Comparison of ENCODE assay signal across 8 cellular contexts in genomic region chr11:75429902-75430691, GRCh38. TPM values are rescaled to one million over a fixed set of nuclear protein-coding genes. Genes with fewer than 3 reads are reported as not detected.
DNase-seq lines count a peak whose midpoint lies in the region; ATAC-seq and TF ChIP-seq lines count a peak whose summit lies in the region.

No MANE protein-coding gene starts in this region.

- H3K27me3 Mint-ChIP-seq in activated naive CD8-positive, alpha-beta T cell = peaks cover 29% of the 10 kb centered on the region

- H3K4me3 ChIP-seq in SJSA1 = peak overlapping the region; percentile 35
- H3K4me3 ChIP-seq in psoas muscle = peak overlapping the region; percentile 51

- TF ChIP-seq CTCF in psoas muscle (IDR thresholded peaks at IDR 0.05) = no peak

- H3K27me3 ChIP-seq in SJSA1 (replicated peaks) (peaks cover 4% of the 10 kb centered on the region), psoas muscle (ENCODE audit: insufficient read depth in 3 of 3, low read length in 2 of 3) (peaks cover 0 to 53% (median 14%) of the 10 kb centered on the region in 3 donors)

- peak overlapping the region; percentile 88 for H3K4me3 Mint-ChIP-seq in activated naive CD8-positive, alpha-beta T cell

- intact Hi-C loops in cardiac septum (cut with DNase I) = no loop called here
- intact Hi-C loops in psoas muscle (cut with DNase I) = no loop called here

- peak; percentile 57 for ATAC-seq in HG03432 (IDR thresholded peaks at IDR 0.05; ENCODE audit: unreplicated experiment)
- peak; percentile 38 to 68 (median 48) for ATAC-seq in psoas muscle
- ATAC-seq in GM21717 (IDR thresholded peaks at IDR 0.05; ENCODE audit: unreplicated experiment) = no peak

- peaks cover 5% of the 10 kb centered on the region for H3K9me3 ChIP-seq in SJSA1 (replicated peaks)
- no peaks in the 10 kb centered on the region for H3K9me3 ChIP-seq in psoas muscle

- WGBS in psoas muscle, 3 donors = 0 to 1% (median 1%) methylated on average over 84 to 133 of the region's 133 CpGs

- no peak overlapping the region for H3K27ac Mint-ChIP-seq in activated naive CD8-positive, alpha-beta T cell

- DNase-seq in D341Med (ENCODE audit: low spot score) (peak; percentile 67), SJSA1 (ENCODE audit: low read depth in 1 of 2, low spot score in 2 of 2) (peak in 1 of 2 experiments; percentile 49), cardiac septum (ENCODE audit: low spot score) (peak; percentile 84), psoas muscle (peak; percentile 74 to 80), H4 (ENCODE audit: low spot score) (no peak)

- H3K4me1 ChIP-seq in SJSA1 (replicated peaks) = peaks cover 13% of the 10 kb centered on the region
- no peaks in the 10 kb centered on the region for H3K4me1 ChIP-seq in psoas muscle

- no peaks in the 10 kb centered on the region for H3K36me3 ChIP-seq in SJSA1
- peaks cover 0 to 1% of the 10 kb centered on the region in 2 donors for H3K36me3 ChIP-seq in psoas muscle (ENCODE audit: insufficient read depth in 1 of 2, low read depth in 1 of 2)

- no peaks in the 10 kb centered on the region for H3K9me3 Mint-ChIP-seq in activated naive CD8-positive, alpha-beta T cell (ENCODE audit: low read depth)

- peaks cover 24% of the 10 kb centered on the region for H3K4me1 Mint-ChIP-seq in activated naive CD8-positive, alpha-beta T cell (ENCODE audit: low read depth)

- H3K36me3 Mint-ChIP-seq in activated naive CD8-positive, alpha-beta T cell = peaks cover 2% of the 10 kb centered on the region

- H3K27ac ChIP-seq in SJSA1 (no peak overlapping the region), psoas muscle (no peak overlapping the region)

RNA-seq across cellular contexts. Expression of gene KLHL35, which starts 2.9 kb away (rescaled TPM):
- total RNA-seq in SJSA1 (2014; rRNA removed; shearing (Covaris generic)) = 0.41 and 0.58 TPM in 2 replicates
- total RNA-seq in cardiac septum (0.75 TPM), psoas muscle (under 1 TPM; 0.34 to 0.64 (median 0.39) TPM)
- 1 to 10 TPM in 2 of 3 donors, under 1 TPM in 1; 0.56 to 4.1 (median 1.2) TPM for polyA plus RNA-seq in psoas muscle
- total RNA-seq in H4 (2014; rRNA removed; shearing (Covaris generic)) = not detected in 2 replicates

RNA-seq across cellular contexts. Expression of gene RPS3, which starts 30.8 kb away (rescaled TPM):
- total RNA-seq in SJSA1 (2014; rRNA removed; shearing (Covaris generic)) = 697 and 750 TPM in 2 replicates
- total RNA-seq in cardiac septum (717 TPM), psoas muscle (1,000 to 10,000 TPM in 2 of 4 donors, 100 to 1,000 TPM in 2; 807 to 1,216 (median 929) TPM)
- 1,000 to 10,000 TPM; 1,619 to 2,132 (median 1,802) TPM for polyA plus RNA-seq in psoas muscle
- 2,042 and 2,419 TPM in 2 replicates for total RNA-seq in H4 (2014; rRNA removed; shearing (Covaris generic))
